8 cellular contexts compared by ENCODE assay signal in the genomic region with DNA sequence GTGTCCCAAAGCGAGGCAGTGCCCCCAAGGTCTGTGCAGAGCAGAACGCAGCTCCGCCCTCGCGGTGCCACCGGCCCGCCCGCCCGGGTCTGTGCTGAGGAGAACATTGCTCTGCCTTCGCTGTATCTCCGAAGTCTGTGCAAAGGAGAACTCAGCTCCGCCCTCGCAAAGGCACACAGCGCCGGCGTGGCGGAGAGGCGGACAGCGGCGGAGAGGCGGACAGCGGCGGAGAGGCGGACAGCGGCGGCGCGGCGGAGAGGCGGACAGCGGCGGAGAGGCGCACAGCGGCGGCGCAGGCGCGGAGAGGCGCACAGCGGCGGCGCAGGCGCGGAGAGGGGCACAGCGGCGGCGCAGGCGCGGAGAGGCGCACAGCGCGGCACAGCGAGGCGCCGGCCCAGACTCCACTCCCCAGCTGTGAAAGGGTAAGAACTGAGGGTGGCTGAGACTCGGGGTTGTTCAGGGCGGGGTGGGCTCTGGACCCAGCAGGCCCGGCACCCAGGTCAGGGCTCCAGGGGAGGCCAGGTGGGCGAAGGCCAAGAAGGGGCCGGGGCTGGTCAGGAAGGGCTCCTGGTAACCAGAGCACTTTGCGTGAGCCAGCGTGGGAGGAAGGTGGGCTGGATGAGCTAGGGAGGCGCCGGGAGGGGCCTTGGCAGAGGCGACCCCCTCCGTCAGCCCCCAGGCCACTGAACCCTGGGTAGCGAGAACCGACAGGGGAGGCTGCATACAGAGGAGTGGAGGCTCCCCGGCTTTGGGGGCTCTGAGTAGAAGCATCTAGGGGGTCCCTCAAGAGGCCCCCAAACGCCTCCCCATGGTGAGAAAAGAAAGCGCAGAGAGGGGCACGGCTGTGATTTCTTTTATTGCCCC. TPM values are rescaled to one million over a fixed set of nuclear protein-coding genes. Genes with fewer than 3 reads are reported as not detected.
DNase-seq lines count a peak whose midpoint lies in the region; ATAC-seq and TF ChIP-seq lines count a peak whose summit lies in the region.
"Not testable (repeated sequence)": the region's sequence is repeated elsewhere in the genome, so short reads cannot be mapped to it uniquely, and the experiment has no call there.

No MANE protein-coding gene starts in this region.

- H3K27me3 ChIP-seq in mononuclear cell (ENCODE audit: insufficient read depth, low read length) = not testable (repeated sequence)

- not testable (repeated sequence) for TF ChIP-seq POLR2A in erythroblast (IDR thresholded peaks at IDR 0.05; ENCODE audit: low read length)

- TF ChIP-seq EP300 in Ishikawa (IDR thresholded peaks at IDR 0.05; ENCODE audit: borderline replicate concordance) = not testable (repeated sequence)

- not testable (repeated sequence) for TF ChIP-seq RAD21 in Ishikawa (IDR thresholded peaks at IDR 0.05; ENCODE audit: low read depth)

- not testable (repeated sequence) for H3K4me1 ChIP-seq in mononuclear cell (ENCODE audit: insufficient read depth, low read length)

- DNase-seq in C1 segment of cervical spinal cord (lab: John Stamatoyannopoulos, UW) (peak in 11 of 14 donors; percentile 27 to 71 (median 39)), RKO (ENCODE audit: low spot score) (peak; percentile 73), erythroblast (lab: John Stamatoyannopoulos, UW) (peak; percentile 83 to 91)
- DNase-seq in activated T-cell treated with anti-CD3 and anti-CD28 coated beads, Interleukin-2, amount 50 U/mL, for 48 hours = peak; percentile 83 to 85
- peak; percentile 58 for DNase-seq in stimulated activated CD8-positive, alpha-beta memory T cell treated with anti-CD3 and anti-CD28 coated beads, Interleukin-12 subunit alpha, Interleukin-12 subunit beta, amount 100 ng/mL, for 1 hour (ENCODE audit: low read depth)

- peak; percentile 85 for ATAC-seq in GM21381 (IDR thresholded peaks at IDR 0.05; ENCODE audit: unreplicated experiment)

- peak overlapping the region; percentile 56 for H3K4me3 ChIP-seq in mononuclear cell (ENCODE audit: low read length)

- not testable (repeated sequence) for H3K9me3 ChIP-seq in mononuclear cell (ENCODE audit: low read depth, low read length)

TF ChIP-seq in Ishikawa, 13 proteins besides CTCF, POLR2A, EP300 and RAD21:
- TF ChIP-seq, protein P1, sequence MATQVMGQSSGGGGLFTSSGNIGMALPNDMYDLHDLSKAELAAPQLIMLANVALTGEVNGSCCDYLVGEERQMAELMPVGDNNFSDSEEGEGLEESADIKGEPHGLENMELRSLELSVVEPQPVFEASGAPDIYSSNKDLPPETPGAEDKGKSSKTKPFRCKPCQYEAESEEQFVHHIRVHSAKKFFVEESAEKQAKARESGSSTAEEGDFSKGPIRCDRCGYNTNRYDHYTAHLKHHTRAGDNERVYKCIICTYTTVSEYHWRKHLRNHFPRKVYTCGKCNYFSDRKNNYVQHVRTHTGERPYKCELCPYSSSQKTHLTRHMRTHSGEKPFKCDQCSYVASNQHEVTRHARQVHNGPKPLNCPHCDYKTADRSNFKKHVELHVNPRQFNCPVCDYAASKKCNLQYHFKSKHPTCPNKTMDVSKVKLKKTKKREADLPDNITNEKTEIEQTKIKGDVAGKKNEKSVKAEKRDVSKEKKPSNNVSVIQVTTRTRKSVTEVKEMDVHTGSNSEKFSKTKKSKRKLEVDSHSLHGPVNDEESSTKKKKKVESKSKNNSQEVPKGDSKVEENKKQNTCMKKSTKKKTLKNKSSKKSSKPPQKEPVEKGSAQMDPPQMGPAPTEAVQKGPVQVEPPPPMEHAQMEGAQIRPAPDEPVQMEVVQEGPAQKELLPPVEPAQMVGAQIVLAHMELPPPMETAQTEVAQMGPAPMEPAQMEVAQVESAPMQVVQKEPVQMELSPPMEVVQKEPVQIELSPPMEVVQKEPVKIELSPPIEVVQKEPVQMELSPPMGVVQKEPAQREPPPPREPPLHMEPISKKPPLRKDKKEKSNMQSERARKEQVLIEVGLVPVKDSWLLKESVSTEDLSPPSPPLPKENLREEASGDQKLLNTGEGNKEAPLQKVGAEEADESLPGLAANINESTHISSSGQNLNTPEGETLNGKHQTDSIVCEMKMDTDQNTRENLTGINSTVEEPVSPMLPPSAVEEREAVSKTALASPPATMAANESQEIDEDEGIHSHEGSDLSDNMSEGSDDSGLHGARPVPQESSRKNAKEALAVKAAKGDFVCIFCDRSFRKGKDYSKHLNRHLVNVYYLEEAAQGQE (IDR thresholded peaks at IDR 0.05; ENCODE audit: low read depth) = peak; percentile 44; the same call in 1 of the 2 replicates
- TF ChIP-seq, protein P2, sequence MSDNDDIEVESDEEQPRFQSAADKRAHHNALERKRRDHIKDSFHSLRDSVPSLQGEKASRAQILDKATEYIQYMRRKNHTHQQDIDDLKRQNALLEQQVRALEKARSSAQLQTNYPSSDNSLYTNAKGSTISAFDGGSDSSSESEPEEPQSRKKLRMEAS (IDR thresholded peaks at IDR 0.05) = 0 out of 2 replicates have a peak, but pooled peaks have one; percentile 31

RNA-seq across cellular contexts. Expression of a gene that starts 53.4 kb away (rescaled TPM):
- not detected for total RNA-seq in mononuclear cell

Comparison
In these comparisons a context has a peak if more than half of its experiments do, and no peak if none do; other contexts are left out.
1. Peak in every context shown above with its lines: DNase-seq, ATAC-seq and H3K4me3 ChIP-seq.